ENCODE assay signal across 21 cellular contexts in genomic region chrX:18032486-18033221, GRCh38.
"Had no signal": no experiment of that assay in that cellular context is flagged by ENCODE, and none has a peak within 500 bp of the region (broad histone marks: within the 10 kb centered on the region; RNA-seq: fewer than 3 reads in every experiment).

No MANE protein-coding gene starts in this region.

- H3K27me3 ChIP-seq: esophagus squamous epithelium, gastroesophageal sphincter, neutrophil, right lobe of liver, suprapubic skin, thyroid gland, upper lobe of left lung, uterus had no signal

- H3K27ac ChIP-seq: esophagus squamous epithelium, gastroesophageal sphincter, neutrophil, psoas muscle, right lobe of liver, skin epidermis, suprapubic skin, thyroid gland, upper lobe of left lung, uterus had no signal

- ATAC-seq: gastroesophageal sphincter; left lobe of liver; mucosa of descending colon; naive thymus-derived CD8-positive, alpha-beta T cell; psoas muscle; right lobe of liver had no signal

- DNase-seq: dermis blood vessel endothelial cell; esophagus squamous epithelium; foreskin fibroblast; glutamatergic neuron; islet precursor cell; mammary epithelial cell; mucosa of descending colon; naive thymus-derived CD8-positive, alpha-beta T cell; psoas muscle; retina; right lobe of liver; stimulated activated CD4-positive, alpha-beta T cell treated with anti-CD3 and anti-CD28 coated beads, Interleukin-12 subunit alpha, Interleukin-12 subunit beta, amount 100 ng/mL, for 4 hours; stimulated activated naive CD4-positive, alpha-beta T cell; thyroid gland; upper lobe of left lung; uterus had no signal

- H3K36me3 Mint-ChIP-seq: naive thymus-derived CD8-positive, alpha-beta T cell had no signal

- H3K36me3 ChIP-seq: esophagus squamous epithelium, gastroesophageal sphincter, neutrophil, right lobe of liver, suprapubic skin, thyroid gland, upper lobe of left lung, uterus had no signal

- H3K4me3 ChIP-seq: esophagus squamous epithelium, gastroesophageal sphincter, mucosa of descending colon, psoas muscle, right lobe of liver, skin epidermis, suprapubic skin, thyroid gland, upper lobe of left lung, uterus had no signal

- H3K4me1 ChIP-seq: esophagus squamous epithelium, gastroesophageal sphincter, psoas muscle, right lobe of liver, suprapubic skin, upper lobe of left lung, uterus had no signal

- H3K4me3 Mint-ChIP-seq: naive thymus-derived CD8-positive, alpha-beta T cell had no signal

- H3K27me3 Mint-ChIP-seq: naive thymus-derived CD8-positive, alpha-beta T cell had no signal

- H3K9me3 ChIP-seq: esophagus squamous epithelium, gastroesophageal sphincter, mucosa of descending colon, neutrophil, psoas muscle, suprapubic skin, thyroid gland, upper lobe of left lung, uterus had no signal

- H3K27ac Mint-ChIP-seq: naive thymus-derived CD8-positive, alpha-beta T cell had no signal
